Comparison of ENCODE assay signal across 10 cellular contexts in genomic region chr5:144028644-144029043, GRCh38.
A peak's percentile ranks its signal among the peaks of the same experiment; 100 is the strongest.
DNase-seq lines count a peak whose midpoint lies in the region; TF ChIP-seq lines count a peak whose summit lies in the region.
"Had no signal": no experiment of that assay in that cellular context is flagged by ENCODE, and none has a peak within 500 bp of the region (broad histone marks: within the 10 kb centered on the region; RNA-seq: fewer than 3 reads in every experiment).

No MANE protein-coding gene starts in this region.

- intact Hi-C loops in mammary epithelial cell (cut with micrococcal nuclease) = no loop called here
- intact Hi-C loops in MCF 10A (cut with micrococcal nuclease) = no loop called here
- intact Hi-C loops in uterus (cut with DNase I; ENCODE audit: low total_unique reads) = no loop called here
- intact Hi-C loops in testis (cut with DNase I; ENCODE audit: low total_unique reads) = no loop called here

- peaks cover 6% of the 10 kb centered on the region for H3K4me1 Mint-ChIP-seq in MCF 10A (ENCODE audit: insufficient read depth, unreplicated experiment)
- no peaks in the 10 kb centered on the region for H3K4me1 Mint-ChIP-seq in activated CD4-positive, alpha-beta T cell treated with anti-CD3 and anti-CD28 coated beads, Interleukin-2, amount 10 ng/mL, durations not matched to agents 7 days and 5 days
- H3K4me1 Mint-ChIP-seq: B cell had no signal

- H3K36me3 ChIP-seq in mammary epithelial cell (ENCODE audit: insufficient read depth, low read length) = no peaks in the 10 kb centered on the region
- H3K36me3 ChIP-seq in adipocyte (ENCODE audit: control insufficient read depth, insufficient read depth, low read length, severe bottlenecking) = no peaks in the 10 kb centered on the region
- H3K36me3 ChIP-seq in uterus = no peaks in the 10 kb centered on the region
- H3K36me3 ChIP-seq in testis (ENCODE audit: low read depth, missing control alignments) = no peaks in the 10 kb centered on the region

- H4K20me1 ChIP-seq in mammary epithelial cell (ENCODE audit: insufficient read depth, low read length) = no peaks in the 10 kb centered on the region

- dilution Hi-C loops in mammary epithelial cell (cut with HindIII; ENCODE audit: low sequenced_read_pairs) = no loop called here

- H3K4me3 ChIP-seq in mammary epithelial cell (replicated peaks in 1 of 3; ENCODE audit: insufficient read depth in 1 of 3, low read depth in 2 of 3, low read length in 3 of 3) = no peak overlapping the region
- peak overlapping the region; percentile 78 for H3K4me3 ChIP-seq in adipocyte (ENCODE audit: low read length)
- no peak overlapping the region for H3K4me3 ChIP-seq in uterus
- H3K4me3 ChIP-seq in testis = no peak overlapping the region

- CTCF ChIA-PET in mammary epithelial cell (lab: Charles Lee; ENCODE audit: low non-redundant PET) (no interaction called here), MCF 10A (lab: Yijun Ruan, JAX) (interaction anchor here (0.6 kb wide), 2 partner anchors 19 to 130 kb away, joined by 3 read pairs; no protein-coding TSS in a partner anchor)
- CTCF ChIA-PET in activated CD4-positive, alpha-beta T cell treated with anti-CD3 and anti-CD28 coated beads, Interleukin-2, amount 10 ng/mL, durations not matched to agents 7 days and 5 days (lab: Charles Lee) = no interaction called here

- H3K9me3 ChIP-seq in mammary epithelial cell (replicated peaks; ENCODE audit: insufficient read depth, low read length) = no peaks in the 10 kb centered on the region
- no peaks in the 10 kb centered on the region for H3K9me3 ChIP-seq in adipocyte (ENCODE audit: control insufficient read depth, low read length)
- H3K9me3 ChIP-seq in uterus = no peaks in the 10 kb centered on the region
- H3K9me3 ChIP-seq in testis = no peaks in the 10 kb centered on the region

- no peak for TF ChIP-seq CTCF in mammary epithelial cell (conservative IDR thresholded peaks at IDR 0.05 in 1 of 2, IDR thresholded peaks at IDR 0.05 in 1 of 2; ENCODE audit: extremely low read depth in 1 of 2, insufficient read depth in 1 of 2, low read depth in 1 of 2, low read length in 2 of 2)
- no peak for TF ChIP-seq CTCF in MCF 10A (IDR thresholded peaks at IDR 0.05; ENCODE audit: unreplicated experiment)
- no peak for TF ChIP-seq CTCF in uterus (IDR thresholded peaks at IDR 0.05)
- TF ChIP-seq CTCF in testis (IDR thresholded peaks at IDR 0.05) = no peak

- no peaks in the 10 kb centered on the region for H3K4me1 ChIP-seq in mammary epithelial cell (ENCODE audit: insufficient read depth, low read length)
- peaks cover 16% of the 10 kb centered on the region for H3K4me1 ChIP-seq in adipocyte (ENCODE audit: control insufficient read depth, insufficient read depth, low read length)
- no peaks in the 10 kb centered on the region for H3K4me1 ChIP-seq in uterus
- no peaks in the 10 kb centered on the region for H3K4me1 ChIP-seq in testis

- no peak overlapping the region for H3K27ac ChIP-seq in mammary epithelial cell (ENCODE audit: insufficient read depth, low read depth, low read length)
- peak overlapping the region; percentile 60 to 71 for H3K27ac ChIP-seq in uterus
- H3K27ac ChIP-seq in testis = no peak overlapping the region

- POLR2A ChIA-PET in MCF 10A (lab: Yijun Ruan, JAX) = no interaction called here
- POLR2A ChIA-PET in activated CD4-positive, alpha-beta T cell treated with anti-CD3 and anti-CD28 coated beads, Interleukin-2, amount 10 ng/mL, durations not matched to agents 7 days and 5 days (lab: Charles Lee) = no interaction called here

- no peak overlapping the region for H3K27ac Mint-ChIP-seq in MCF 10A (ENCODE audit: low read depth, unreplicated experiment)
- no peak overlapping the region for H3K27ac Mint-ChIP-seq in activated CD4-positive, alpha-beta T cell treated with anti-CD3 and anti-CD28 coated beads, Interleukin-2, amount 10 ng/mL, durations not matched to agents 7 days and 5 days
- H3K27ac Mint-ChIP-seq: B cell had no signal

- H3K9ac ChIP-seq in mammary epithelial cell (ENCODE audit: insufficient read depth, low read length) = no peak overlapping the region
- peak overlapping the region; percentile 75 for H3K9ac ChIP-seq in adipocyte (ENCODE audit: low read length)

- no peak overlapping the region for H3K4me2 ChIP-seq in mammary epithelial cell (ENCODE audit: insufficient read depth, low read depth, low read length)

- peak overlapping the region; percentile 68 for H2AFZ ChIP-seq in mammary epithelial cell (ENCODE audit: low read depth, low read length)

- H3K9me3 Mint-ChIP-seq in MCF 10A (ENCODE audit: unreplicated experiment) = no peaks in the 10 kb centered on the region
- no peaks in the 10 kb centered on the region for H3K9me3 Mint-ChIP-seq in activated CD4-positive, alpha-beta T cell treated with anti-CD3 and anti-CD28 coated beads, Interleukin-2, amount 10 ng/mL, durations not matched to agents 7 days and 5 days

- no peaks in the 10 kb centered on the region for H3K36me3 Mint-ChIP-seq in MCF 10A (ENCODE audit: insufficient read depth, unreplicated experiment)
- no peaks in the 10 kb centered on the region for H3K36me3 Mint-ChIP-seq in activated CD4-positive, alpha-beta T cell treated with anti-CD3 and anti-CD28 coated beads, Interleukin-2, amount 10 ng/mL, durations not matched to agents 7 days and 5 days (ENCODE audit: low read depth)

- TF ChIP-seq POLR2A in uterus (IDR thresholded peaks at IDR 0.05) (no peak), testis (IDR thresholded peaks at IDR 0.05) (no peak)

- in situ Hi-C loops in mammary epithelial cell (cut with MboI; ENCODE audit: low sequenced_read_pairs in 2 of 2) = no loop called here

- no peak overlapping the region for H3K4me3 Mint-ChIP-seq in MCF 10A (ENCODE audit: unreplicated experiment)
- H3K4me3 Mint-ChIP-seq in activated CD4-positive, alpha-beta T cell treated with anti-CD3 and anti-CD28 coated beads, Interleukin-2, amount 10 ng/mL, durations not matched to agents 7 days and 5 days = no peak overlapping the region
- H3K4me3 Mint-ChIP-seq: B cell had no signal

- no peaks in the 10 kb centered on the region for H3K27me3 Mint-ChIP-seq in MCF 10A (ENCODE audit: insufficient read depth, unreplicated experiment)
- peaks cover 3% of the 10 kb centered on the region for H3K27me3 Mint-ChIP-seq in activated CD4-positive, alpha-beta T cell treated with anti-CD3 and anti-CD28 coated beads, Interleukin-2, amount 10 ng/mL, durations not matched to agents 7 days and 5 days

- no peaks in the 10 kb centered on the region for H3K79me2 ChIP-seq in mammary epithelial cell (ENCODE audit: insufficient read depth, low read length)

- DNase-seq in mammary epithelial cell = peak; percentile 6
- no peak for DNase-seq in MCF 10A (ENCODE audit: unreplicated experiment)
- DNase-seq in adipocyte (ENCODE audit: low read depth) = peak; percentile 78
- peak; percentile 53 for DNase-seq in hepatic stellate cell (ENCODE audit: low spot score)
- no peak for DNase-seq in uterus
- DNase-seq in testis = no peak
- no peak for DNase-seq in cerebellum (ENCODE audit: low spot score)
- DNase-seq in activated CD4-positive, alpha-beta T cell treated with anti-CD3 and anti-CD28 coated beads, Interleukin-2, amount 10 ng/mL, durations not matched to agents 7 days and 5 days = no peak
- DNase-seq: dermis blood vessel endothelial cell had no signal

- 15% methylated on average over 2 of the region's 2 CpGs for WGBS in mammary epithelial cell (ENCODE audit: low coverage, missing lambda C conversion rate)
- WGBS in testis, 2 donors = 29 to 40% methylated on average over 2 of the region's 2 CpGs

- H3K27me3 ChIP-seq in mammary epithelial cell (ENCODE audit: insufficient read depth, low read length) = no peaks in the 10 kb centered on the region
- H3K27me3 ChIP-seq in adipocyte (replicated peaks; ENCODE audit: control insufficient read depth, insufficient read depth, low read length) = no peaks in the 10 kb centered on the region
- no peaks in the 10 kb centered on the region for H3K27me3 ChIP-seq in uterus
- H3K27me3 ChIP-seq in testis = no peaks in the 10 kb centered on the region

- BruUV-seq in mammary epithelial cell (replicated peaks; lab: Mats Ljungman, UMichigan) = no TSS peak
- no TSS peak for BruUV-seq in MCF 10A (replicated peaks; lab: Mats Ljungman, UMichigan)

Comparison
In these comparisons a context has a peak if more than half of its experiments do, and no peak if none do; other contexts are left out.
1. DNase-seq: peak in mammary epithelial cell (single experiment), adipocyte (single experiment) and hepatic stellate cell (single experiment); none in MCF 10A (single experiment), uterus (0 of 2), testis (single experiment), cerebellum (single experiment) and activated CD4-positive, alpha-beta T cell treated with anti-CD3 and anti-CD28 coated beads, Interleukin-2, amount 10 ng/mL, durations not matched to agents 7 days and 5 days (single experiment).
2. H3K27ac ChIP-seq: peak in uterus (2 of 2); none in mammary epithelial cell (single experiment) and testis (0 of 2).